In genomic region chr12:10351457-10351856, GRCh38 we compare ENCODE assay signal across 2 cellular contexts. TPM values are rescaled to one million over a fixed set of nuclear protein-coding genes. Genes with fewer than 3 reads are reported as not detected.
"Had no signal": no experiment of that assay in that cellular context is flagged by ENCODE, and none has a peak within 500 bp of the region (broad histone marks: within the 10 kb centered on the region; RNA-seq: fewer than 3 reads in every experiment).

No MANE protein-coding gene starts in this region.

RNA-seq across cellular contexts. Expression of gene KLRK1, which starts 38.4 kb away (rescaled TPM):
- total RNA-seq: G401 had no signal

RNA-seq across cellular contexts. Expression of gene KLRD1, which starts 43.8 kb away (rescaled TPM):
- total RNA-seq: G401 had no signal

RNA-seq across cellular contexts. Expression of gene KLRC4, which starts 58.1 kb away (rescaled TPM):
- total RNA-seq: G401, GM12878 had no signal
